In genomic region chr22:46487318-46487717, GRCh38 we compare ENCODE assay signal across 29 cellular contexts.
"Had no signal": no experiment of that assay in that cellular context is flagged by ENCODE, and none has a peak within 500 bp of the region (broad histone marks: within the 10 kb centered on the region; RNA-seq: fewer than 3 reads in every experiment).

No MANE protein-coding gene starts in this region.

- H3K27me3 ChIP-seq: colonic mucosa, foreskin keratinocyte, heart right ventricle, neural progenitor cell, ovary, sigmoid colon, tibial nerve, upper lobe of right lung, vagina had no signal

- H3K9ac ChIP-seq: neural progenitor cell had no signal

- H3K4me3 ChIP-seq: colonic mucosa, esophagus muscularis mucosa, gastroesophageal sphincter, heart right ventricle, lower lobe of right lung, mucosa of descending colon, neural progenitor cell, ovary, psoas muscle, sigmoid colon, thoracic aorta, tibial nerve, upper lobe of right lung, vagina had no signal

- H3K27ac ChIP-seq: colonic mucosa, esophagus muscularis mucosa, foreskin keratinocyte, gastroesophageal sphincter, heart right ventricle, lower lobe of right lung, neural progenitor cell, ovary, psoas muscle, sigmoid colon, thoracic aorta, tibial nerve, upper lobe of right lung, vagina had no signal

- H3K36me3 Mint-ChIP-seq: memory B cell; natural killer cell treated with Interleukin-12 subunit alpha and Interleukin-12 subunit beta and Interleukin-15 and Interleukin-18, amount 100 ng/mL, for 72 hours had no signal

- H3K27me3 Mint-ChIP-seq: stimulated activated naive CD8-positive, alpha-beta T cell treated with anti-CD3 and anti-CD28 coated beads, Interleukin-15, Interleukin-2, amounts not matched to agents 100 ng/mL and 50 ng/mL, for 24 hours had no signal

- H3K9me3 Mint-ChIP-seq: dendritic cell treated with granulocyte-macrophage colony-stimulating factor and Interleukin-4, amounts not matched to agents 40 ng/mL and 50 ng/mL, for 4 days; immature natural killer cell; memory B cell; naive B cell; natural killer cell treated with Interleukin-12 subunit alpha and Interleukin-12 subunit beta and Interleukin-15 and Interleukin-18, amount 100 ng/mL, for 72 hours; stimulated activated naive CD8-positive, alpha-beta T cell treated with anti-CD3 and anti-CD28 coated beads, Interleukin-15, Interleukin-2, amounts not matched to agents 100 ng/mL and 50 ng/mL, for 24 hours had no signal

- H3K9me3 ChIP-seq: colonic mucosa, lower lobe of right lung, mucosa of descending colon, ovary, sigmoid colon, thoracic aorta, upper lobe of right lung, vagina had no signal

- H3K4me1 ChIP-seq: colonic mucosa, esophagus muscularis mucosa, gastroesophageal sphincter, psoas muscle, sigmoid colon, tibial nerve had no signal

- H3K4me2 ChIP-seq: neural progenitor cell had no signal

- H3K4me1 Mint-ChIP-seq: memory B cell had no signal

- ATAC-seq: foreskin keratinocyte; gastroesophageal sphincter; psoas muscle; stimulated activated naive B cell treated with anti-CD40 and anti-IgM and Interleukin-4, amounts not matched to agents 10 μg/mL and 1 μg/mL and 100 μg/mL, for 72 hours; upper lobe of right lung had no signal

- H3K36me3 ChIP-seq: colonic mucosa, esophagus muscularis mucosa, gastroesophageal sphincter, heart right ventricle, lower lobe of right lung, neural progenitor cell, ovary, sigmoid colon, thoracic aorta, tibial nerve, upper lobe of right lung, vagina had no signal

- DNase-seq: colonic mucosa; effector memory CD4-positive, alpha-beta T cell; foreskin keratinocyte; heart right ventricle; hypothalamus; left ventricle myocardium superior; lower lobe of right lung; mucosa of descending colon; naive B cell; ovary; sigmoid colon; stimulated activated CD4-positive, alpha-beta T cell treated with anti-CD3 and anti-CD28 coated beads, Interleukin-4, amount 100 ng/mL, for 4 hours; stimulated activated naive B cell treated with anti-CD40 and anti-IgM and Interleukin-4, amounts not matched to agents 10 μg/mL and 1 μg/mL and 100 μg/mL, for 72 hours; upper lobe of right lung had no signal

- H3K27ac Mint-ChIP-seq: dendritic cell treated with granulocyte-macrophage colony-stimulating factor and Interleukin-4, amounts not matched to agents 40 ng/mL and 50 ng/mL, for 4 days; memory B cell; mesothelial cell of epicardium; naive B cell; neural progenitor cell; stimulated activated naive B cell treated with anti-CD40 and anti-IgM and Interleukin-4, amounts not matched to agents 10 μg/mL and 1 μg/mL and 100 μg/mL, for 72 hours; stimulated activated naive CD8-positive, alpha-beta T cell treated with anti-CD3 and anti-CD28 coated beads, Interleukin-15, Interleukin-2, amounts not matched to agents 100 ng/mL and 50 ng/mL, for 24 hours had no signal

- FAIRE-seq: endothelial cell of umbilical vein, keratinocyte had no signal

- H3K4me3 Mint-ChIP-seq: dendritic cell treated with granulocyte-macrophage colony-stimulating factor and Interleukin-4, amounts not matched to agents 40 ng/mL and 50 ng/mL, for 4 days; immature natural killer cell; memory B cell; mesothelial cell of epicardium; naive B cell; natural killer cell treated with Interleukin-12 subunit alpha and Interleukin-12 subunit beta and Interleukin-15 and Interleukin-18, amount 100 ng/mL, for 72 hours; neural progenitor cell; stimulated activated naive B cell treated with anti-CD40 and anti-IgM and Interleukin-4, amounts not matched to agents 10 μg/mL and 1 μg/mL and 100 μg/mL, for 72 hours; stimulated activated naive CD8-positive, alpha-beta T cell treated with anti-CD3 and anti-CD28 coated beads, Interleukin-15, Interleukin-2, amounts not matched to agents 100 ng/mL and 50 ng/mL, for 24 hours had no signal
